Comparison of ENCODE assay signal across 8 cellular contexts in the genomic region with DNA sequence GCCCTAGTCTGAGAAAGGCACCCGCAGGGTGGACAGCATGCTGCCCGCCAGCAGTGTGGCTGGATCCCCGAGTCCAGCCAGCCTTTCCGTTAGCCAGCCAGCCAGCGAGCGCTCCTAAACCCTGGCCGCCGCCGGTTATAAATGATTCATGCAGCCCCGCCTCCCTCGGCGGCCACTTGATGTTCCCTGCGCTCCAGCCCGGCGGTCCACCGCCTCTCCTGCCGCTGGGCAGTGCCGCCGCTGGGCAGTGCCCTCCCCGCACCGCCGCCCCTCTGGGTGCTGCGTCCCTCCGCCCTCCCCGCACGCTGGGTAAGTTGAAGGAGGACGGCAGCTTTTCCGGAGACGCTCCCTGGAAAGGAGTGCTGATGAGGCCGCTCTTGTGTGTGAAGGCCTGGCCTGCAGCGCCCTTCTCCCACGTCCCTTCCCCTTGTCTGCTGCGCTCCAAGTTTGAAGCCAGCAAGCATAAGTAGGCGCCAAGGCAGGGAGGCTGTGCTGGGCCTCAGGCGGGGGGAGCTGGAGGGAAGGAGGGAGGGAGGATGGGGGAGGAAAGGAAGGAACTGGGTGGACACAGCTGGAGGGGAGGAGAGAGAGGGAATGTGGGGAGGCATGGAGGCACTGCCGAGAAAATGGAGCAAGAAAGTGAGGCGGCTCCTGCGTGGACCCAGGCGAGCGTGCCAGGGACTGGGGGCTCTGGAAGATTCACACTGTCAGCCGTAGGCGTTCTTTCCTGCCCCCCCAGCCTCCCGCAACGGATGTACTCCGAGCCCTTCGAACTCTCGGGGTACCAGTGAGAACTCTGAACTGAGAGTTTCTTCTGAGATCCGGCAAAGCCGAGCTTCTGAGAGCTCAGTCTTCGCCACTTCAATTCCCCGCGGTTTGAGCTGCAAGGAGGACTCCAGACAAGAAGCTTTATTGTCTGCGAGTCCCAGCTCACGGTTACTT.
DNase-seq lines count a peak whose midpoint lies in the region; FAIRE-seq and TF ChIP-seq lines count a peak whose summit lies in the region.

No MANE protein-coding gene starts in this region.

- H3K9me3 ChIP-seq in kidney (ENCODE audit: control insufficient read depth in 1 of 2, low read length in 2 of 2) (no peaks in the 10 kb centered on the region), spleen (no peaks in the 10 kb centered on the region)

- no peak for TF ChIP-seq CTCF in cardiac fibroblast (IDR thresholded peaks at IDR 0.05; ENCODE audit: low read depth, low read length)
- no peak for TF ChIP-seq CTCF in kidney (IDR thresholded peaks at IDR 0.05; ENCODE audit: borderline replicate concordance, extremely low read depth, insufficient read depth)
- no peak for TF ChIP-seq CTCF in spleen (IDR thresholded peaks at IDR 0.05 in 8 of 11, conservative IDR thresholded peaks at IDR 0.05 in 3 of 11)

- H3K4me1 ChIP-seq in kidney (ENCODE audit: control insufficient read depth in 1 of 2, insufficient read depth in 1 of 2, low read depth in 1 of 2, low read length in 2 of 2) = peaks cover 3 to 10% of the 10 kb centered on the region in 2 donors
- peaks cover 0 to 21% (median 9%) of the 10 kb centered on the region in 6 donors for H3K4me1 ChIP-seq in spleen

- peak overlapping the region in 1 of 2 donors; percentile 12 for H3K9ac ChIP-seq in kidney (ENCODE audit: low read length in 2 of 2)

- WGBS in spleen, 5 donors = 9 to 29% (median 16%) methylated on average over 31 to 54 of the region's 54 CpGs

- DNase-seq in HT-29 (ENCODE audit: low spot score) = peak; percentile 61
- DNase-seq in cardiac fibroblast (ENCODE audit: low read depth in 2 of 2) = peak; percentile 83 to 92
- peak; percentile 91 for DNase-seq in kidney
- peak; percentile 77 for DNase-seq in spleen
- DNase-seq in NCI-H2029 (lab: John Stamatoyannopoulos, UW) = no peak
- DNase-seq in stimulated activated CD4-positive, alpha-beta T cell treated with anti-CD3 and anti-CD28 coated beads, Interleukin-4, amount 100 ng/mL, for 24 hours = no peak
- no peak for DNase-seq in NK-92 (lab: John Stamatoyannopoulos, UW; ENCODE audit: unreplicated experiment)
- DNase-seq in SW 1271 (lab: John Stamatoyannopoulos, UW) = no peak

- FAIRE-seq in kidney (lab: Jason Lieb, UNC) = no peak

- TF ChIP-seq POLR2A in spleen (IDR thresholded peaks at IDR 0.05) = no peak

- H3K27me3 ChIP-seq in spleen (replicated peaks in 1 of 7) = peaks cover 2 to 70% (median 16%) of the 10 kb centered on the region in 7 donors

- H3K27ac ChIP-seq in kidney (ENCODE audit: low read depth in 2 of 2, low read length in 2 of 2) (peak overlapping the region in 1 of 2 donors; percentile 62), spleen (peak overlapping the region in 7 of 8 donors; percentile 29 to 79 (median 70))

- intact Hi-C loops in kidney (cut with DNase I) = no loop called here
- intact Hi-C loops in spleen (cut with DNase I; ENCODE audit: low total_unique reads) = no loop called here

- no peaks in the 10 kb centered on the region for H3K36me3 ChIP-seq in kidney (ENCODE audit: control insufficient read depth in 1 of 2, insufficient read depth in 2 of 2, low read length in 2 of 2)
- no peaks in the 10 kb centered on the region for H3K36me3 ChIP-seq in spleen

- H3K4me3 ChIP-seq in cardiac fibroblast (replicated peaks in 1 of 2; ENCODE audit: low read depth in 2 of 2, low read length in 2 of 2) (peak overlapping the region; percentile 39 to 55), kidney (ENCODE audit: low read length in 2 of 2) (peak overlapping the region; percentile 36 to 44), spleen (peak overlapping the region in 5 of 8 donors; percentile 2 to 52 (median 9))

Comparison
In these comparisons a context has a peak if more than half of its experiments do, and no peak if none do; other contexts are left out.
1. DNase-seq: peak in HT-29 (single experiment), cardiac fibroblast (2 of 2), kidney (single experiment) and spleen (single experiment); none in NCI-H2029 (single experiment), stimulated activated CD4-positive, alpha-beta T cell treated with anti-CD3 and anti-CD28 coated beads, Interleukin-4, amount 100 ng/mL, for 24 hours (single experiment), NK-92 (single experiment) and SW 1271 (0 of 2).
2. Peak in every context shown above with its lines, with median percentiles within 50 percentile points of each other: H3K4me3 ChIP-seq.